12 cellular contexts compared by ENCODE assay signal in genomic region chr2:128469203-128469602, GRCh38.
DNase-seq lines count a peak whose midpoint lies in the region; ATAC-seq and TF ChIP-seq lines count a peak whose summit lies in the region.
"Had no signal": no experiment of that assay in that cellular context is flagged by ENCODE, and none has a peak within 500 bp of the region (broad histone marks: within the 10 kb centered on the region; RNA-seq: fewer than 3 reads in every experiment).

No MANE protein-coding gene starts in this region.

- peaks cover 4% of the 10 kb centered on the region; the same call in 1 of the 2 replicates for H3K79me2 ChIP-seq in Loucy (ENCODE audit: insufficient read depth, low read length)
- no peaks in the 10 kb centered on the region for H3K79me2 ChIP-seq in smooth muscle cell (ENCODE audit: low read depth)

- WGBS in smooth muscle cell (ENCODE audit: low lambda C conversion rate) = 100% methylated on average over 1 of the region's 1 CpG

- DNase-seq in activated CD4-positive, alpha-beta T cell treated with anti-CD3 and anti-CD28 coated beads for 36 hours = peak; percentile 32
- no peak for DNase-seq in activated CD4-positive, alpha-beta T cell treated with anti-CD3 and anti-CD28 coated beads, Interleukin-2, amount 50 U/mL, for 1 hour
- DNase-seq in epithelial cell of esophagus (ENCODE audit: low read depth) (no peak), smooth muscle cell (lab: John Stamatoyannopoulos, UW; ENCODE audit: unreplicated experiment) (no peak), NOMO-1 treated with DMSO at 0.1 percent for 48 hours (lab: John Stamatoyannopoulos, UW; ENCODE audit: unreplicated experiment) (no peak), NCI-H1105 (lab: John Stamatoyannopoulos, UW) (no peak)
- DNase-seq: activated CD4-positive, alpha-beta T cell treated with anti-CD3 and anti-CD28 coated beads for 1 hour; amniotic stem cell; uterus had no signal

- peaks cover 7% of the 10 kb centered on the region for H3K27me3 Mint-ChIP-seq in activated CD4-positive, alpha-beta T cell treated with anti-CD3 and anti-CD28 coated beads for 36 hours

- H4K20me1 ChIP-seq in Loucy (ENCODE audit: insufficient read depth, low read length, poor library complexity, severe bottlenecking) (no peaks in the 10 kb centered on the region), smooth muscle cell (ENCODE audit: low read depth) (no peaks in the 10 kb centered on the region)

- H3K4me2 ChIP-seq in Loucy (ENCODE audit: low read depth, low read length, poor library complexity, severe bottlenecking) = no peak overlapping the region
- no peak overlapping the region for H3K4me2 ChIP-seq in smooth muscle cell

- peaks cover 18% of the 10 kb centered on the region for H3F3A ChIP-seq in Loucy (ENCODE audit: low read depth)
- no peaks in the 10 kb centered on the region for H3F3A ChIP-seq in smooth muscle cell (ENCODE audit: low read depth)

- H3K4me3 Mint-ChIP-seq in activated CD4-positive, alpha-beta T cell treated with anti-CD3 and anti-CD28 coated beads for 36 hours = no peak overlapping the region
- H3K4me3 Mint-ChIP-seq: B cell had no signal

- TF ChIP-seq CTCF in Loucy (conservative IDR thresholded peaks at IDR 0.05; ENCODE audit: low read length) (peak; percentile 83), epithelial cell of esophagus (IDR thresholded peaks at IDR 0.05; ENCODE audit: insufficient read depth, low read depth, low read length, missing control alignments) (peak; percentile 50), smooth muscle cell (IDR thresholded peaks at IDR 0.05; ENCODE audit: borderline replicate concordance, insufficient read depth, poor library complexity, severe bottlenecking) (peak; percentile 36)

- CTCF ChIA-PET in activated CD4-positive, alpha-beta T cell treated with anti-CD3 and anti-CD28 coated beads for 36 hours (lab: Charles Lee) = interaction anchor here (0.6 to 2.0 kb wide), 3 partner anchors 21 to 383 kb away, joined by 3 to 6 read pairs (median 4); no protein-coding TSS in a partner anchor

- H3K36me3 Mint-ChIP-seq in activated CD4-positive, alpha-beta T cell treated with anti-CD3 and anti-CD28 coated beads for 36 hours (ENCODE audit: low read depth) = peaks cover 7% of the 10 kb centered on the region

- H3K27ac Mint-ChIP-seq in activated CD4-positive, alpha-beta T cell treated with anti-CD3 and anti-CD28 coated beads for 36 hours = no peak overlapping the region
- H3K27ac Mint-ChIP-seq: B cell had no signal

- intact Hi-C loops in activated CD4-positive, alpha-beta T cell treated with anti-CD3 and anti-CD28 coated beads for 36 hours (cut with DNase I, micrococcal nuclease) = no loop called here

- no peak overlapping the region for H3K4me3 ChIP-seq in Loucy (ENCODE audit: low read length, poor library complexity, severe bottlenecking)
- H3K4me3 ChIP-seq in epithelial cell of esophagus (ENCODE audit: low read length) = no peak overlapping the region
- no peak overlapping the region for H3K4me3 ChIP-seq in smooth muscle cell
- H3K4me3 ChIP-seq: uterus had no signal

- POLR2A ChIA-PET in activated CD4-positive, alpha-beta T cell treated with anti-CD3 and anti-CD28 coated beads for 36 hours (lab: Charles Lee) = interaction anchor here (0.6 kb wide), 1 partner anchor 50 kb away, joined by 4 read pairs; no protein-coding TSS in a partner anchor

- no peaks in the 10 kb centered on the region for H3K9me2 ChIP-seq in Loucy (replicated peaks; ENCODE audit: low read depth, low read length)

- H3K9ac ChIP-seq in Loucy (ENCODE audit: low read depth, low read length, poor library complexity, severe bottlenecking) (no peak overlapping the region), smooth muscle cell (ENCODE audit: low read depth) (no peak overlapping the region)

- H2AFZ ChIP-seq in Loucy (ENCODE audit: low read length) = no peak overlapping the region
- no peak overlapping the region for H2AFZ ChIP-seq in smooth muscle cell (ENCODE audit: low read depth)

- H3K4me1 Mint-ChIP-seq in activated CD4-positive, alpha-beta T cell treated with anti-CD3 and anti-CD28 coated beads for 36 hours = peaks cover 11% of the 10 kb centered on the region

- ATAC-seq in activated CD4-positive, alpha-beta T cell treated with anti-CD3 and anti-CD28 coated beads for 36 hours = no peak
- ATAC-seq in HG03159 (IDR thresholded peaks at IDR 0.05; ENCODE audit: unreplicated experiment) = no peak

- H3K4me1 ChIP-seq in Loucy (ENCODE audit: insufficient read depth, low read length, poor library complexity, severe bottlenecking) (peaks cover 26% of the 10 kb centered on the region), smooth muscle cell (ENCODE audit: low read depth) (no peaks in the 10 kb centered on the region)
- H3K4me1 ChIP-seq: uterus had no signal

- peaks cover 24% of the 10 kb centered on the region for H3K9me3 Mint-ChIP-seq in activated CD4-positive, alpha-beta T cell treated with anti-CD3 and anti-CD28 coated beads for 36 hours (ENCODE audit: low read depth)

- no peak overlapping the region for H3K27ac ChIP-seq in smooth muscle cell (ENCODE audit: low read depth)
- H3K27ac ChIP-seq: uterus had no signal

- H3K36me3 ChIP-seq in Loucy (ENCODE audit: insufficient read depth, low read length) (peaks cover 10% of the 10 kb centered on the region), smooth muscle cell (ENCODE audit: low read depth) (no peaks in the 10 kb centered on the region)
- H3K36me3 ChIP-seq: uterus had no signal

- H3K27me3 ChIP-seq in Loucy (ENCODE audit: insufficient read depth, low read length, poor library complexity, severe bottlenecking) (no peaks in the 10 kb centered on the region), smooth muscle cell (ENCODE audit: low read depth) (no peaks in the 10 kb centered on the region)
- H3K27me3 ChIP-seq: uterus had no signal

- H3K9me3 ChIP-seq in Loucy (ENCODE audit: insufficient read depth, low read depth, low read length) (peaks cover 47% of the 10 kb centered on the region; the same call in 1 of the 2 replicates), smooth muscle cell (replicated peaks; ENCODE audit: low read depth) (peaks cover 6% of the 10 kb centered on the region)
